ENCODE assay signal across 1 cellular context in the genomic region with DNA sequence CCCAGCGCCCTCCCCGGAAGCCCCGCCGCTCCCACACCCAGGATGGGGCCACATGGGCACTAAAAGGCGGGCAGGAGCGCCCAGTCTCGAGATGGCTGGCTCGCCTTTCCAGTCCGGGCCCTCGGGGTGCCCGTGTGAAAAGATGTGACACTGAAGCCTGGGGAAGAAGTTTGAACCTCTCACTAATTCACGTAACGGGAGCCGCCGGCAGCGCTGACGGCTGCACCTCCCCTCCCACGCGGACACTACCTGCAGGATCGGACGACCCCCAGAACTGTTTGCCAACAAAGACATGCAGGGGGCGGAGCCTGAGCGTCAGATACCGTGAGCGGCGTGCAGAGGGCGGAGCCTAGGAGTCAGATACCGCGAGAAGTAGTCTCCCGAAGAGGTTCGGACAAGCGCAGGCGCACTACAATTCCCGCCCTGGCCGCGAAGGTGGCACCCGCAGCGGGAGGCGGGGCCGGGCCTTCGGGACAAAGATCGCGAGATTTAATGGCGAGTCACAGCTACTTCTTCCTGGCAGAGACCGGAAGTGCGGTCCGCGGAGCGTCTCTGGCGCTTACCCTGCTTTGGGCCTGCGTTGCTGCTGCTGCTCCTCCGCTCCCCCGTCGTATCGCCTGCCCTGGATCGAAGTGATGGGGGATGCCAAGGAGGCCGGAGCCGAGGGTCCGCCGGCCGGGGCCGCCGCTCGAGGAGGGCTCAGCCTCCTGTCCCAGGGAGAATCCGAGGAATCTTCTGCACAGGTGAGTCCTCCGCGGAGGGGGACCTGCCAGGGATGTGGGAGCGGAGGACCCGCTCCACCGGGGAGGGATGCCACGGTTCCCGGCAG.
TF ChIP-seq lines count a peak whose summit lies in the region.

A gene with protein sequence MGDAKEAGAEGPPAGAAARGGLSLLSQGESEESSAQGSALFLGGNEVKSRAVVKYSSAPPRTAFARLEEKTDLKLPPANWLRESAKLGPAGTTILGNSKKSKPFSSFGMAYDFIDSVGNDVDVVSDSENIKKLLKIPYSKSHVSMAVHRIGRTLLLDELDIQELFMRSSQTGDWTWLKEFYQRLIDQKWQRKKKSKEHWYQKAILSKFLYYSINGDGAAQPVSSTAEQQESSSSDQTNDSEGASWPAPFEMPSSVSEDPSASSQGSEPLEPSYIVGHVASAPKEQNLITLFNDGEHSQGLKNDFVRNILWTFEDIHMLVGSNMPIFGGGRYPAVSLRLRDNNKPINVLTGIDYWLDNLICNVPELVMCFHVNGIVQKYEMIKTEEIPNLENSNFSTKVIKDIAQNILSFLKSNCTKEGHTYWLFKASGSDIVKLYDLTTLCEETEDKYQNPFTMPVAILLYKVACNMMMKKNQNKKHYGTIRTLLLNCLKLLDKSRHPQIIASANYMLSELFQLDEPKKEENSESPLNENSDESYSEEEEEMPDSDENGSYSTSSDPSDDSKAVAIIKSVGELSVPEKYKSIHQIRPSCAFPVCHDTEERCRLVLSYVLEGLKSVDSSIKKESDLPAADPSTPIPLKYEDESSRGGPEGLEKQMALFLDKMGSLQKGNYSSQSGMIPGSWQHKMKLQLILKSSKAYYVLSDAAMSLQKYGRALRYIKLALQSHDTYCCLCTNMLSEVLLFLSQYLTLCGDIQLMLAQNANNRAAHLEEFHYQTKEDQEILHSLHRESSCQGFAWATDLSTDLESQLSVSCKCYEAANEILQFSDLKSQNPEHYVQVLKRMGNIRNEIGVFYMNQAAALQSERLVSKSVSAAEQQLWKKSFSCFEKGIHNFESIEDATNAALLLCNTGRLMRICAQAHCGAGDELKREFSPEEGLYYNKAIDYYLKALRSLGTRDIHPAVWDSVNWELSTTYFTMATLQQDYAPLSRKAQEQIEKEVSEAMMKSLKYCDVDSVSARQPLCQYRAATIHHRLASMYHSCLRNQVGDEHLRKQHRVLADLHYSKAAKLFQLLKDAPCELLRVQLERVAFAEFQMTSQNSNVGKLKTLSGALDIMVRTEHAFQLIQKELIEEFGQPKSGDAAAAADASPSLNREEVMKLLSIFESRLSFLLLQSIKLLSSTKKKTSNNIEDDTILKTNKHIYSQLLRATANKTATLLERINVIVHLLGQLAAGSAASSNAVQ (plus strand): TSS at position 537 of the 829 bp plus-strand sequence. CDS start 99 bp downstream, at position 636.

TF ChIP-seq in HepG2, 621 proteins besides CTCF, POLR2A, EP300 and RAD21 (continued from another document and continues in another):
- TF ChIP-seq DMAP1 (CRISPR knock-in tag; IDR thresholded peaks at IDR 0.05) (peak; percentile 52; the same call in 1 of the 2 replicates), ZNF12 (CRISPR knock-in tag; IDR thresholded peaks at IDR 0.05) (0 out of 2 replicates have a peak, but pooled peaks have one; percentile 44), NKX3-1 (CRISPR knock-in tag; IDR thresholded peaks at IDR 0.05) (peak; percentile 50; the same call in 1 of the 2 replicates), CBX5 (CRISPR knock-in tag; IDR thresholded peaks at IDR 0.05; ENCODE audit: borderline replicate concordance) (0 out of 2 replicates have a peak, but pooled peaks have one; percentile 65), TGIF2 (CRISPR knock-in tag; IDR thresholded peaks at IDR 0.05) (peak; percentile 39; the same call in 1 of the 2 replicates), SNAPC2 (CRISPR knock-in tag; IDR thresholded peaks at IDR 0.05) (peak; percentile 83; the same call in 1 of the 2 replicates), KAT8 (CRISPR knock-in tag; IDR thresholded peaks at IDR 0.05) (peak; percentile 90), NFATC3 (CRISPR knock-in tag; IDR thresholded peaks at IDR 0.05) (no peak), CCAR2 (optimal IDR thresholded peaks at IDR 0.05; ENCODE audit: low read depth, low read length) (no peak), ZNF746 (CRISPR knock-in tag; IDR thresholded peaks at IDR 0.05) (peak; percentile 75), ZNF781 (CRISPR knock-in tag; IDR thresholded peaks at IDR 0.05; ENCODE audit: borderline replicate concordance, not compliant biosample characterization) (peak; percentile 16), FOXK1 (CRISPR knock-in tag; IDR thresholded peaks at IDR 0.05; ENCODE audit: borderline replicate concordance, low read depth) (no peak; the same call in 1 of the 2 replicates), HDAC1 (CRISPR knock-in tag; IDR thresholded peaks at IDR 0.05) (peak; percentile 92), ZNF589 (CRISPR knock-in tag; conservative IDR thresholded peaks at IDR 0.05) (peak; percentile 77), TP53 (CRISPR knock-in tag; conservative IDR thresholded peaks at IDR 0.05) (no peak), ZNF792 (CRISPR knock-in tag; IDR thresholded peaks at IDR 0.05) (no peak; the same call in 1 of the 2 replicates), MEIS2 (CRISPR knock-in tag; IDR thresholded peaks at IDR 0.05) (peak; percentile 67; the same call in 1 of the 2 replicates), POGZ (CRISPR knock-in tag; IDR thresholded peaks at IDR 0.05) (peak; percentile 84), CENPT (CRISPR knock-in tag; IDR thresholded peaks at IDR 0.05; ENCODE audit: low read depth) (no peak), ZNF432 (CRISPR knock-in tag; IDR thresholded peaks at IDR 0.05; ENCODE audit: borderline replicate concordance) (no peak), SRF (IDR thresholded peaks at IDR 0.05; ENCODE audit: low read depth, low read length) (no peak), ZBTB38 (CRISPR knock-in tag; IDR thresholded peaks at IDR 0.05) (no peak), KDM1A (CRISPR knock-in tag; IDR thresholded peaks at IDR 0.05) (peak; percentile 34; the same call in 1 of the 2 replicates), HNRNPLL (IDR thresholded peaks at IDR 0.05; ENCODE audit: low read depth, low read length, poor library complexity, severe bottlenecking) (peak; percentile 84), HNF4G (IDR thresholded peaks at IDR 0.05; ENCODE audit: borderline replicate concordance, low read depth, low read length) (no peak), HNF4G (CRISPR knock-in tag; IDR thresholded peaks at IDR 0.05; ENCODE audit: borderline replicate concordance, low read depth) (no peak; the same call in 1 of the 2 replicates), GATAD1 (CRISPR knock-in tag; IDR thresholded peaks at IDR 0.05) (peak; percentile 85), POLR2AphosphoS5 (IDR thresholded peaks at IDR 0.05; ENCODE audit: low read depth, low read length) (peak; percentile 91), ZNF605 (CRISPR knock-in tag; IDR thresholded peaks at IDR 0.05) (peak; percentile 86), PITX1 (CRISPR knock-in tag; IDR thresholded peaks at IDR 0.05) (peak; percentile 44; the same call in 1 of the 2 replicates), KAT2B (IDR thresholded peaks at IDR 0.05; ENCODE audit: borderline replicate concordance, low read depth, low read length) (no peak), ZBTB21 (CRISPR knock-in tag; IDR thresholded peaks at IDR 0.05) (no peak), PTBP1 (IDR thresholded peaks at IDR 0.05; ENCODE audit: low read depth, low read length, poor library complexity, severe bottlenecking) (no peak), HOXA7 (CRISPR knock-in tag; IDR thresholded peaks at IDR 0.05) (0 out of 2 replicates have a peak, but pooled peaks have one; percentile 48), ZNF138 (CRISPR knock-in tag; IDR thresholded peaks at IDR 0.05; ENCODE audit: low read depth) (peak; percentile 93; the same call in 1 of the 2 replicates), ZNF629 (CRISPR knock-in tag; conservative IDR thresholded peaks at IDR 0.05) (no peak; the same call in 1 of the 2 replicates)
- TF ChIP-seq, protein P1, sequence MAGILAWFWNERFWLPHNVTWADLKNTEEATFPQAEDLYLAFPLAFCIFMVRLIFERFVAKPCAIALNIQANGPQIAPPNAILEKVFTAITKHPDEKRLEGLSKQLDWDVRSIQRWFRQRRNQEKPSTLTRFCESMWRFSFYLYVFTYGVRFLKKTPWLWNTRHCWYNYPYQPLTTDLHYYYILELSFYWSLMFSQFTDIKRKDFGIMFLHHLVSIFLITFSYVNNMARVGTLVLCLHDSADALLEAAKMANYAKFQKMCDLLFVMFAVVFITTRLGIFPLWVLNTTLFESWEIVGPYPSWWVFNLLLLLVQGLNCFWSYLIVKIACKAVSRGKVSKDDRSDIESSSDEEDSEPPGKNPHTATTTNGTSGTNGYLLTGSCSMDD (CRISPR knock-in tag; IDR thresholded peaks at IDR 0.05): 0 out of 2 replicates have a peak, but pooled peaks have one; percentile 24
- TF ChIP-seq, protein P2, sequence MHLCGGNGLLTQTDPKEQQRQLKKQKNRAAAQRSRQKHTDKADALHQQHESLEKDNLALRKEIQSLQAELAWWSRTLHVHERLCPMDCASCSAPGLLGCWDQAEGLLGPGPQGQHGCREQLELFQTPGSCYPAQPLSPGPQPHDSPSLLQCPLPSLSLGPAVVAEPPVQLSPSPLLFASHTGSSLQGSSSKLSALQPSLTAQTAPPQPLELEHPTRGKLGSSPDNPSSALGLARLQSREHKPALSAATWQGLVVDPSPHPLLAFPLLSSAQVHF (CRISPR knock-in tag; IDR thresholded peaks at IDR 0.05): no peak
- TF ChIP-seq, protein P3, sequence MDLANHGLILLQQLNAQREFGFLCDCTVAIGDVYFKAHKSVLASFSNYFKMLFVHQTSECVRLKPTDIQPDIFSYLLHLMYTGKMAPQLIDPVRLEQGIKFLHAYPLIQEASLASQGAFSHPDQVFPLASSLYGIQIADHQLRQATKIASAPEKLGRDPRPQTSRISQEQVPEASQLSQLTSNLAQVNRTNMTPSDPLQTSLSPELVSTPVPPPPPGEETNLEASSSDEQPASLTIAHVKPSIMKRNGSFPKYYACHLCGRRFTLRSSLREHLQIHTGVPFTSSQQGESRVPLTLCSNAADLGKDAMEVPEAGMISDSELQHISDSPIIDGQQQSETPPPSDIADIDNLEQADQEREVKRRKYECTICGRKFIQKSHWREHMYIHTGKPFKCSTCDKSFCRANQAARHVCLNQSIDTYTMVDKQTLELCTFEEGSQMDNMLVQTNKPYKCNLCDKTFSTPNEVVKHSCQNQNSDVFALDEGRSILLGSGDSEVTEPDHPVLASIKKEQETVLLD (CRISPR knock-in tag; IDR thresholded peaks at IDR 0.05; ENCODE audit: low read depth): no peak; the same call in 1 of the 2 replicates
- TF ChIP-seq, protein P4, sequence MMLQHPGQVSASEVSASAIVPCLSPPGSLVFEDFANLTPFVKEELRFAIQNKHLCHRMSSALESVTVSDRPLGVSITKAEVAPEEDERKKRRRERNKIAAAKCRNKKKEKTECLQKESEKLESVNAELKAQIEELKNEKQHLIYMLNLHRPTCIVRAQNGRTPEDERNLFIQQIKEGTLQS (CRISPR knock-in tag; IDR thresholded peaks at IDR 0.05): no peak
- TF ChIP-seq, protein P5, sequence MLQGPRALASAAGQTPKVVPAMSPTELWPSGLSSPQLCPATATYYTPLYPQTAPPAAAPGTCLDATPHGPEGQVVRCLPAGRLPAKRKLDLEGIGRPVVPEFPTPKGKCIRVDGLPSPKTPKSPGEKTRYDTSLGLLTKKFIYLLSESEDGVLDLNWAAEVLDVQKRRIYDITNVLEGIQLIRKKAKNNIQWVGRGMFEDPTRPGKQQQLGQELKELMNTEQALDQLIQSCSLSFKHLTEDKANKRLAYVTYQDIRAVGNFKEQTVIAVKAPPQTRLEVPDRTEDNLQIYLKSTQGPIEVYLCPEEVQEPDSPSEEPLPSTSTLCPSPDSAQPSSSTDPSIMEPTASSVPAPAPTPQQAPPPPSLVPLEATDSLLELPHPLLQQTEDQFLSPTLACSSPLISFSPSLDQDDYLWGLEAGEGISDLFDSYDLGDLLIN (CRISPR knock-in tag; IDR thresholded peaks at IDR 0.05; ENCODE audit: borderline replicate concordance): 0 out of 2 replicates have a peak, but pooled peaks have one; percentile 22
- TF ChIP-seq, protein P6, sequence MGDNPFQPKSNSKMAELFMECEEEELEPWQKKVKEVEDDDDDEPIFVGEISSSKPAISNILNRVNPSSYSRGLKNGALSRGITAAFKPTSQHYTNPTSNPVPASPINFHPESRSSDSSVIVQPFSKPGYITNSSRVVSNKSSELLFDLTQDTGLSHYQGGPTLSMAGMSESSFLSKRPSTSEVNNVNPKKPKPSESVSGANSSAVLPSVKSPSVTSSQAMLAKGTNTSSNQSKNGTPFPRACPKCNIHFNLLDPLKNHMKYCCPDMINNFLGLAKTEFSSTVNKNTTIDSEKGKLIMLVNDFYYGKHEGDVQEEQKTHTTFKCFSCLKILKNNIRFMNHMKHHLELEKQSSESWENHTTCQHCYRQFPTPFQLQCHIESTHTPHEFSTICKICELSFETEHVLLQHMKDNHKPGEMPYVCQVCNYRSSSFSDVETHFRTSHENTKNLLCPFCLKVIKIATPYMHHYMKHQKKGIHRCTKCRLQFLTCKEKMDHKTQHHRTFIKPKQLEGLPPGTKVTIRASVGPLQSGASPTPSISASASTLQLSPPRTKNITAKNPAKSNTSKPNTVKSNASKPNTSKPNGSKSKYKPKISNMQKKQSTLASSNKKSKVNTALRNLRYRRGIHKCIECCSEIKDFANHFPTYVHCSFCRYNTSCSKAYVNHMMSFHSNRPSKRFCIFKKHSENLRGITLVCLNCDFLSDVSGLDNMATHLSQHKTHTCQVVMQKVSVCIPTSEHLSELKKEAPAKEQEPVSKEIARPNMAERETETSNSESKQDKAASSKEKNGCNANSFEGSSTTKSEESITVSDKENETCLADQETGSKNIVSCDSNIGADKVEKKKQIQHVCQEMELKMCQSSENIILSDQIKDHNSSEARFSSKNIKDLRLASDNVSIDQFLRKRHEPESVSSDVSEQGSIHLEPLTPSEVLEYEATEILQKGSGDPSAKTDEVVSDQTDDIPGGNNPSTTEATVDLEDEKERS (CRISPR knock-in tag; IDR thresholded peaks at IDR 0.05): peak; percentile 89
- TF ChIP-seq, protein P7, sequence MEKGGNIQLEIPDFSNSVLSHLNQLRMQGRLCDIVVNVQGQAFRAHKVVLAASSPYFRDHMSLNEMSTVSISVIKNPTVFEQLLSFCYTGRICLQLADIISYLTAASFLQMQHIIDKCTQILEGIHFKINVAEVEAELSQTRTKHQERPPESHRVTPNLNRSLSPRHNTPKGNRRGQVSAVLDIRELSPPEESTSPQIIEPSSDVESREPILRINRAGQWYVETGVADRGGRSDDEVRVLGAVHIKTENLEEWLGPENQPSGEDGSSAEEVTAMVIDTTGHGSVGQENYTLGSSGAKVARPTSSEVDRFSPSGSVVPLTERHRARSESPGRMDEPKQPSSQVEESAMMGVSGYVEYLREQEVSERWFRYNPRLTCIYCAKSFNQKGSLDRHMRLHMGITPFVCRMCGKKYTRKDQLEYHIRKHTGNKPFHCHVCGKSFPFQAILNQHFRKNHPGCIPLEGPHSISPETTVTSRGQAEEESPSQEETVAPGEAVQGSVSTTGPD (CRISPR knock-in tag; IDR thresholded peaks at IDR 0.05): 0 out of 2 replicates have a peak, but pooled peaks have one; percentile 47
- TF ChIP-seq, protein P8, sequence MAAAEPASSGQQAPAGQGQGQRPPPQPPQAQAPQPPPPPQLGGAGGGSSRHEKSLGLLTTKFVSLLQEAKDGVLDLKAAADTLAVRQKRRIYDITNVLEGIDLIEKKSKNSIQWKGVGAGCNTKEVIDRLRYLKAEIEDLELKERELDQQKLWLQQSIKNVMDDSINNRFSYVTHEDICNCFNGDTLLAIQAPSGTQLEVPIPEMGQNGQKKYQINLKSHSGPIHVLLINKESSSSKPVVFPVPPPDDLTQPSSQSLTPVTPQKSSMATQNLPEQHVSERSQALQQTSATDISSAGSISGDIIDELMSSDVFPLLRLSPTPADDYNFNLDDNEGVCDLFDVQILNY (CRISPR knock-in tag; conservative IDR thresholded peaks at IDR 0.05): 0 out of 2 replicates have a peak, but pooled peaks have one; percentile 13
